Comparison of ENCODE assay signal across 1 cellular context in the genomic region with DNA sequence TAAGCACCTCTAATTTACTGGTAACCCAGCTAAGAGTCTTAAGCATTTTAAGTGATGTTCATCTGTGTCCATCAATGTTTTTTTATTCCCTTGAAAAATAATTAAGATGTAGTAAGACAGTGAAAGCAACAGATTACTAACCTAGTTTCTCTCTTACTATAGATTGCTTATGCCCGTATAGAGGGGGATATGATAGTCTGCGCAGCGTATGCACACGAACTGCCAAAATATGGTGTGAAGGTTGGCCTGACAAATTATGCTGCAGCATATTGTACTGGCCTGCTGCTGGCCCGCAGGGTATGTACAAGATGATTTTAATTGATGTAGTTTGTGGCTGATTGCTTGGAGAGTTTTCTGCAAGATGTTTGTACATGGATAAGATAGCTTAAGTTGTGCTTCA.
TF ChIP-seq lines count a peak whose summit lies in the region.

No MANE protein-coding gene starts in this region.

TF ChIP-seq in GM23338, 12 proteins besides CTCF, POLR2A, EP300 and RAD21:
- TF ChIP-seq REST (IDR thresholded peaks at IDR 0.05; ENCODE audit: unreplicated experiment), result no peak
- TF ChIP-seq EZH2 (IDR thresholded peaks at IDR 0.05; ENCODE audit: low read depth, unreplicated experiment), result no peak
- TF ChIP-seq, protein P1, sequence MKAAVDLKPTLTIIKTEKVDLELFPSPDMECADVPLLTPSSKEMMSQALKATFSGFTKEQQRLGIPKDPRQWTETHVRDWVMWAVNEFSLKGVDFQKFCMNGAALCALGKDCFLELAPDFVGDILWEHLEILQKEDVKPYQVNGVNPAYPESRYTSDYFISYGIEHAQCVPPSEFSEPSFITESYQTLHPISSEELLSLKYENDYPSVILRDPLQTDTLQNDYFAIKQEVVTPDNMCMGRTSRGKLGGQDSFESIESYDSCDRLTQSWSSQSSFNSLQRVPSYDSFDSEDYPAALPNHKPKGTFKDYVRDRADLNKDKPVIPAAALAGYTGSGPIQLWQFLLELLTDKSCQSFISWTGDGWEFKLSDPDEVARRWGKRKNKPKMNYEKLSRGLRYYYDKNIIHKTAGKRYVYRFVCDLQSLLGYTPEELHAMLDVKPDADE (IDR thresholded peaks at IDR 0.05), result no peak
- no peak for TF ChIP-seq POLR2AphosphoS5 (IDR thresholded peaks at IDR 0.05; ENCODE audit: low read depth)
- no peak for TF ChIP-seq STAT1 (IDR thresholded peaks at IDR 0.05; ENCODE audit: unreplicated experiment)
- no peak for TF ChIP-seq JUNB (IDR thresholded peaks at IDR 0.05; ENCODE audit: unreplicated experiment)
- no peak for TF ChIP-seq ZNF331 (CRISPR knock-in tag; IDR thresholded peaks at IDR 0.05; ENCODE audit: low read depth)
- no peak for TF ChIP-seq ZNF114 (CRISPR knock-in tag; IDR thresholded peaks at IDR 0.05)
- TF ChIP-seq ZNF462 (CRISPR knock-in tag; IDR thresholded peaks at IDR 0.05), result no peak
- TF ChIP-seq NANOG (IDR thresholded peaks at IDR 0.05; ENCODE audit: borderline replicate concordance), result no peak
- TF ChIP-seq EZH2phosphoT487 (IDR thresholded peaks at IDR 0.05; ENCODE audit: unreplicated experiment), result no peak
- TF ChIP-seq CREB1 (CRISPR knock-in tag; IDR thresholded peaks at IDR 0.05; ENCODE audit: low read depth), result no peak
